Comparison of ENCODE assay signal across 8 cellular contexts in genomic region chr7:117014673-117015133, GRCh38.
DNase-seq lines count a peak whose midpoint lies in the region; ATAC-seq and TF ChIP-seq lines count a peak whose summit lies in the region.

No MANE protein-coding gene starts in this region.

- ATAC-seq in GM19452 (IDR thresholded peaks at IDR 0.05; ENCODE audit: unreplicated experiment) (peak; percentile 24), heart left ventricle (peak; percentile 83 to 94 (median 92))

- WGBS in heart left ventricle, 4 donors = 1 to 2% (median 1%) methylated on average over 6 of the region's 6 CpGs

- H4K20me1 ChIP-seq in OCI-LY7 (ENCODE audit: insufficient read depth, low read length) = peaks cover 6% of the 10 kb centered on the region; the same call in 1 of the 2 replicates

- intact Hi-C loops in heart left ventricle (cut with DNase I) = loop anchor here in 1 of 10 donors (10.0 kb wide), 1 partner anchor 60 kb away; no protein-coding TSS in a partner anchor
- intact Hi-C loops in OCI-LY7 (cut with micrococcal nuclease; ENCODE audit: unreplicated experiment) = no loop called here

- POLR2A ChIA-PET in OCI-LY7 (lab: Charles Lee) = no interaction called here

- H3K27me3 ChIP-seq in heart left ventricle (no peaks in the 10 kb centered on the region), MG63 (no peaks in the 10 kb centered on the region)

- H3K4me2 ChIP-seq in OCI-LY7 (ENCODE audit: low read length) = no peak overlapping the region

- TF ChIP-seq CTCF in heart left ventricle (IDR thresholded peaks at IDR 0.05) (no peak), OCI-LY7 (conservative IDR thresholded peaks at IDR 0.05; ENCODE audit: low read length) (no peak)

- H3K9me3 ChIP-seq in heart left ventricle = no peaks in the 10 kb centered on the region
- H3K9me3 ChIP-seq in OCI-LY7 (ENCODE audit: low read length) = no peaks in the 10 kb centered on the region
- no peaks in the 10 kb centered on the region for H3K9me3 ChIP-seq in MG63

- TF ChIP-seq POLR2A in heart left ventricle (IDR thresholded peaks at IDR 0.05) = no peak

- no TSS peak for BruUV-seq in OCI-LY7 (replicated peaks; lab: Mats Ljungman, UMichigan)

- DNase-seq in CMK (ENCODE audit: low read depth) = peak; percentile 25
- DNase-seq in HT-29 (ENCODE audit: low spot score) = peak; percentile 20
- DNase-seq in UCSD-AML1 (lab: John Stamatoyannopoulos, UW; ENCODE audit: unreplicated experiment) = peak; percentile 20
- DNase-seq in heart left ventricle = peak in 4 of 5 donors; percentile 64 to 74 (median 70)
- peak; percentile 52 for DNase-seq in stimulated activated CD4-positive, alpha-beta T cell treated with anti-CD3 and anti-CD28 coated beads, Interleukin-15, amount 100 ng/mL, for 24 hours
- no peak for DNase-seq in OCI-LY7 (ENCODE audit: low spot score)
- no peak for DNase-seq in MG63

- H3K4me1 ChIP-seq in heart left ventricle (peaks cover 0 to 47% (median 23%) of the 10 kb centered on the region in 12 donors), OCI-LY7 (ENCODE audit: insufficient read depth, low read length, poor library complexity, severe bottlenecking) (no peaks in the 10 kb centered on the region)

- peak overlapping the region in 8 of 12 donors; percentile 10 to 41 (median 20) for H3K4me3 ChIP-seq in heart left ventricle
- H3K4me3 ChIP-seq in OCI-LY7 (ENCODE audit: low read depth, low read length, poor library complexity, severe bottlenecking) = no peak overlapping the region
- no peak overlapping the region for H3K4me3 ChIP-seq in MG63

- no peaks in the 10 kb centered on the region for H3K9me2 ChIP-seq in OCI-LY7 (ENCODE audit: insufficient read depth, low read length)

- H3K36me3 ChIP-seq in heart left ventricle (no peaks in the 10 kb centered on the region), OCI-LY7 (ENCODE audit: insufficient read depth, low read length) (no peaks in the 10 kb centered on the region), MG63 (no peaks in the 10 kb centered on the region)

- CTCF ChIA-PET in OCI-LY7 (lab: Charles Lee; ENCODE audit: unreplicated experiment) = no interaction called here

- H2AFZ ChIP-seq in OCI-LY7 (ENCODE audit: low read length) = no peak overlapping the region

- H3K79me2 ChIP-seq in OCI-LY7 (ENCODE audit: insufficient read depth, low read depth, low read length) = no peaks in the 10 kb centered on the region

- H3K27ac ChIP-seq in heart left ventricle (peak overlapping the region in 11 of 12 donors; percentile 0 to 61 (median 23)), OCI-LY7 (ENCODE audit: low read depth, low read length, poor library complexity, severe bottlenecking) (no peak overlapping the region)

Comparison
In these comparisons a context has a peak if more than half of its experiments do, and no peak if none do; other contexts are left out.
1. DNase-seq: peak in CMK (single experiment), HT-29 (single experiment), UCSD-AML1 (single experiment), heart left ventricle (4 of 5) and stimulated activated CD4-positive, alpha-beta T cell treated with anti-CD3 and anti-CD28 coated beads, Interleukin-15, amount 100 ng/mL, for 24 hours (single experiment); none in OCI-LY7 (single experiment) and MG63 (single experiment).
2. H3K4me3 ChIP-seq: peak in heart left ventricle (8 of 12); none in OCI-LY7 (single experiment) and MG63 (single experiment).